Comparison of ENCODE assay signal across 17 cellular contexts in genomic region chr7:4707980-4708411, GRCh38. TPM values are rescaled to one million over a fixed set of nuclear protein-coding genes. Genes with fewer than 3 reads are reported as not detected.
DNase-seq lines count a peak whose midpoint lies in the region; ATAC-seq and TF ChIP-seq lines count a peak whose summit lies in the region.
"Had no signal": no experiment of that assay in that cellular context is flagged by ENCODE, and none has a peak within 500 bp of the region (broad histone marks: within the 10 kb centered on the region; RNA-seq: fewer than 3 reads in every experiment).

No MANE protein-coding gene starts in this region.

- peaks cover 15% of the 10 kb centered on the region for H3K4me1 ChIP-seq in CD8-positive, alpha-beta T cell (ENCODE audit: insufficient read depth, low read length)
- H3K4me1 ChIP-seq: pancreas had no signal

- H3K27me3 ChIP-seq in CD8-positive, alpha-beta T cell (ENCODE audit: insufficient read depth, low read length): no peaks in the 10 kb centered on the region
- H3K27me3 ChIP-seq: pancreas, spleen had no signal

- H3K27ac ChIP-seq in CD8-positive, alpha-beta T cell (ENCODE audit: low read depth, low read length): no peak overlapping the region
- H3K27ac ChIP-seq in RWPE1: peak overlapping the region; percentile 7; the same call in 1 of the 2 replicates
- H3K27ac ChIP-seq: pancreas had no signal

- H3K9me3 ChIP-seq in CD8-positive, alpha-beta T cell (ENCODE audit: low read length): no peaks in the 10 kb centered on the region
- H3K9me3 ChIP-seq: pancreas, spleen had no signal

- H3K27me3 Mint-ChIP-seq in CD8-positive, alpha-beta T cell (ENCODE audit: low read depth): no peaks in the 10 kb centered on the region
- no peaks in the 10 kb centered on the region for H3K27me3 Mint-ChIP-seq in neural crest cell (ENCODE audit: low read depth)
- H3K27me3 Mint-ChIP-seq: activated naive CD4-positive, alpha-beta T cell treated with anti-CD3 and anti-CD28 coated beads, Interleukin-2, amount 10 ng/mL, durations not matched to agents 7 days and 5 days had no signal

- H3K36me3 ChIP-seq in CD8-positive, alpha-beta T cell (ENCODE audit: insufficient read depth, low read length): no peaks in the 10 kb centered on the region
- H3K36me3 ChIP-seq: pancreas had no signal

- no peak for ATAC-seq in CD8-positive, alpha-beta T cell
- ATAC-seq: activated CD4-positive, CD25-positive, alpha-beta regulatory T cell treated with anti-CD3 and anti-CD28 coated beads, Interleukin-2, amount 50 U/mL, for 24 hours; pancreas had no signal

- H3K4me3 Mint-ChIP-seq in CD8-positive, alpha-beta T cell: no peak overlapping the region
- peak overlapping the region; percentile 74 for H3K4me3 Mint-ChIP-seq in neural crest cell
- H3K4me3 Mint-ChIP-seq: activated naive CD4-positive, alpha-beta T cell treated with anti-CD3 and anti-CD28 coated beads, Interleukin-2, amount 10 ng/mL, durations not matched to agents 7 days and 5 days had no signal

- peaks cover 31% of the 10 kb centered on the region for H3K36me3 Mint-ChIP-seq in CD8-positive, alpha-beta T cell
- peaks cover 12% of the 10 kb centered on the region for H3K36me3 Mint-ChIP-seq in neural crest cell (ENCODE audit: low read depth)

- CTCF ChIA-PET in CD8-positive, alpha-beta T cell (lab: Charles Lee): no interaction called here
- CTCF ChIA-PET in RWPE1 (lab: Yijun Ruan, JAX): no interaction called here

- intact Hi-C loops in CD8-positive, alpha-beta T cell (cut with DNase I, micrococcal nuclease): no loop called here

- no peak for DNase-seq in CD8-positive, alpha-beta T cell
- no peak for DNase-seq in RWPE1 (ENCODE audit: low spot score)
- peak; percentile 88 for DNase-seq in iPS DF 19.7 (ENCODE audit: low read depth, low spot score)
- DNase-seq in neural crest cell (ENCODE audit: low read depth, low spot score): no peak
- no peak for DNase-seq in cortex of kidney (lab: John Stamatoyannopoulos, UW)
- DNase-seq in NCI-H526 treated with DMSO at 0.1 percent for 48 hours (lab: John Stamatoyannopoulos, UW): no peak
- DNase-seq in GM19238 (ENCODE audit: insufficient read length, low spot score): no peak
- no peak for DNase-seq in MV-4-11 (lab: John Stamatoyannopoulos, UW)
- DNase-seq: activated naive CD4-positive, alpha-beta T cell treated with anti-CD3 and anti-CD28 coated beads, Interleukin-2, amount 10 ng/mL, durations not matched to agents 7 days and 5 days; effector CD8-positive, alpha-beta T cell; IMR-90; NCI-H2171 treated with DMSO at 0.1 percent for 48 hours; NK-92 treated with Interleukin-12 subunit alpha and Interleukin-12 subunit beta, amount 100 ng/mL, for 24 hours; spleen; stimulated activated naive CD4-positive, alpha-beta T cell treated with Interleukin-2 at 50 U/mL for 16 hours had no signal

- no peak overlapping the region for H3K4me3 ChIP-seq in CD8-positive, alpha-beta T cell (ENCODE audit: low read depth, low read length)
- H3K4me3 ChIP-seq: pancreas, spleen had no signal

- peaks cover 72% of the 10 kb centered on the region for H3K4me1 Mint-ChIP-seq in CD8-positive, alpha-beta T cell (ENCODE audit: low read depth)
- H3K4me1 Mint-ChIP-seq in neural crest cell: peaks cover 65% of the 10 kb centered on the region

- POLR2A ChIA-PET in CD8-positive, alpha-beta T cell (lab: Charles Lee): interaction anchor here (0.6 kb wide), 1 partner anchor 12 kb away, joined by 3 read pairs; no protein-coding TSS in a partner anchor
- POLR2A ChIA-PET in RWPE1 (lab: Yijun Ruan, JAX; ENCODE audit: low non-redundant PET): no interaction called here

- H3K27ac Mint-ChIP-seq in CD8-positive, alpha-beta T cell: peak overlapping the region; percentile 49
- H3K27ac Mint-ChIP-seq in neural crest cell (ENCODE audit: unreplicated experiment): peak overlapping the region; percentile 98
- H3K27ac Mint-ChIP-seq: activated naive CD4-positive, alpha-beta T cell treated with anti-CD3 and anti-CD28 coated beads, Interleukin-2, amount 10 ng/mL, durations not matched to agents 7 days and 5 days had no signal

- no peaks in the 10 kb centered on the region for H3K9me3 Mint-ChIP-seq in CD8-positive, alpha-beta T cell
- no peaks in the 10 kb centered on the region for H3K9me3 Mint-ChIP-seq in neural crest cell
- H3K9me3 Mint-ChIP-seq: activated naive CD4-positive, alpha-beta T cell treated with anti-CD3 and anti-CD28 coated beads, Interleukin-2, amount 10 ng/mL, durations not matched to agents 7 days and 5 days had no signal

- TF ChIP-seq CTCF in CD8-positive, alpha-beta T cell (IDR thresholded peaks at IDR 0.05): no peak
- no peak for TF ChIP-seq CTCF in RWPE1 (conservative IDR thresholded peaks at IDR 0.05; ENCODE audit: low read depth)
- TF ChIP-seq CTCF in neural crest cell (conservative IDR thresholded peaks at IDR 0.05): no peak

RNA-seq across cellular contexts. Expression of gene FOXK1, which starts 25.9 kb away (rescaled TPM):
- total RNA-seq in CD8-positive, alpha-beta T cell: 10 to 100 TPM; 65.8 to 69.8 TPM
- 28.1 and 29.1 TPM in 2 replicates for total RNA-seq in neural crest cell
